ENCODE assay signal across 21 cellular contexts in the genomic region with DNA sequence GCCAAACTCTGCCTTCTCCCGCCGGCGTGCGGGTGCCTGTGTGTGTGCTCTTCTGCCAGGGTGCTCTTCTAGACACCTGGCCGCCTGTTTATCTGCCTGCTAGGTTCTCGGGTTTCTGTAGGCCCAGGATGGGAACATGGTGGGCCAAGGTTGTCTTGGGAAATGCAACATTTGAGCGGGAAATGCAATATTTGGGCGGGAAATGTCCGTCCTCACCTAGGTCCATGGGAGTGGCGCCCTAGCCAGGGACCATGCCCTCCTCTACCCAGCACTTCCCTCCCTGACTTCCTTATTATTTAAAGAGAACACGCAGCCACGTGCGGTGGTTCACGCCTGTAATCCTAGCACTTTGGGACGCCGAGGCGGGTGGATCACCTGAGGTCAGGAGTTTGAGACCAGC.
A peak's percentile ranks its signal among the peaks of the same experiment; 100 is the strongest.
DNase-seq lines count a peak whose midpoint lies in the region; ATAC-seq, FAIRE-seq and TF ChIP-seq lines count a peak whose summit lies in the region.
"Had no signal": no experiment of that assay in that cellular context is flagged by ENCODE, and none has a peak within 500 bp of the region (broad histone marks: within the 10 kb centered on the region; RNA-seq: fewer than 3 reads in every experiment).

No MANE protein-coding gene starts in this region.

- TF ChIP-seq POLR2A in K562 (conservative IDR thresholded peaks at IDR 0.05): no peak
- TF ChIP-seq POLR2A in tibial nerve (IDR thresholded peaks at IDR 0.05): no peak

- H3K27me3 Mint-ChIP-seq in neural progenitor cell (ENCODE audit: insufficient read depth, low read depth): no peaks in the 10 kb centered on the region
- no peaks in the 10 kb centered on the region for H3K27me3 Mint-ChIP-seq in naive thymus-derived CD8-positive, alpha-beta T cell
- H3K27me3 Mint-ChIP-seq: B cell; CD4-positive, alpha-beta T cell had no signal

- no peak overlapping the region for H3K4me3 Mint-ChIP-seq in neural progenitor cell
- H3K4me3 Mint-ChIP-seq in naive thymus-derived CD8-positive, alpha-beta T cell: no peak overlapping the region
- H3K4me3 Mint-ChIP-seq: B cell; CD4-positive, alpha-beta T cell; CD8-positive, alpha-beta T cell had no signal

- H3K27ac ChIP-seq in K562 (ENCODE audit: extremely low read depth, low read depth, low read length) (no peak overlapping the region), neural progenitor cell (no peak overlapping the region), aorta (ENCODE audit: low read depth in 1 of 2, low read length in 2 of 2) (no peak overlapping the region), tibial nerve (no peak overlapping the region)
- H3K27ac ChIP-seq: 22Rv1; A549; BLaER1 treated with 17β-estradiol and CSF1 and Interleukin-3, amounts not matched to agents 10 nM and 100 nM; C4-2B had no signal

- no TSS peak for BruUV-seq in K562 (replicated peaks; lab: Mats Ljungman, UMichigan)

- intact Hi-C loops in K562 (cut with micrococcal nuclease): no loop called here
- intact Hi-C loops in aorta (cut with DNase I): no loop called here

- H3K36me3 ChIP-seq in K562 (ENCODE audit: control insufficient read depth, insufficient read depth, low read length) (no peaks in the 10 kb centered on the region), neural progenitor cell (no peaks in the 10 kb centered on the region), aorta (ENCODE audit: control insufficient read depth in 1 of 2, insufficient read depth in 2 of 2, low read length in 1 of 2) (no peaks in the 10 kb centered on the region), tibial nerve (no peaks in the 10 kb centered on the region)
- H3K36me3 ChIP-seq: BLaER1 treated with 17β-estradiol and CSF1 and Interleukin-3, amounts not matched to agents 10 nM and 100 nM had no signal

- peak overlapping the region; percentile 63 for H3K27ac Mint-ChIP-seq in neural progenitor cell
- no peak overlapping the region for H3K27ac Mint-ChIP-seq in naive thymus-derived CD8-positive, alpha-beta T cell
- H3K27ac Mint-ChIP-seq: B cell; CD4-positive, alpha-beta T cell; CD8-positive, alpha-beta T cell had no signal

- CTCF ChIA-PET in K562 (lab: Yijun Ruan, JAX; ENCODE audit: low intra/inter-chr PET ratio): no interaction called here

- H3K79me2 ChIP-seq in K562 (ENCODE audit: control insufficient read depth, insufficient read depth, low read length) (no peaks in the 10 kb centered on the region), neural progenitor cell (ENCODE audit: low read depth) (no peaks in the 10 kb centered on the region)

- H3F3A ChIP-seq in neural progenitor cell (ENCODE audit: low read depth): no peaks in the 10 kb centered on the region

- H3K4me1 ChIP-seq in K562 (replicated peaks in 1 of 2; ENCODE audit: control insufficient read depth in 2 of 2, insufficient read depth in 2 of 2, low read length in 2 of 2) (no peaks in the 10 kb centered on the region), neural progenitor cell (no peaks in the 10 kb centered on the region), aorta (ENCODE audit: control insufficient read depth in 1 of 2, insufficient read depth in 2 of 2, low read length in 2 of 2) (peaks cover 0 to 1% of the 10 kb centered on the region in 2 donors), tibial nerve (peaks cover 0 to 18% (median 6%) of the 10 kb centered on the region in 4 donors)
- H3K4me1 ChIP-seq: Caco-2 had no signal

- FAIRE-seq in K562 (lab: Jason Lieb, UNC): no peak
- FAIRE-seq: A549, D721Med, G401.6, GM12891, GM19239 had no signal

- H3K9ac ChIP-seq in K562 (ENCODE audit: insufficient read depth in 1 of 2, low read depth in 2 of 2, low read length in 2 of 2): no peak overlapping the region
- H3K9ac ChIP-seq in neural progenitor cell: no peak overlapping the region
- H3K9ac ChIP-seq: BLaER1 treated with 17β-estradiol and CSF1 and Interleukin-3, amounts not matched to agents 10 nM and 100 nM had no signal

- H3K9me3 ChIP-seq in K562 (replicated peaks; ENCODE audit: control insufficient read depth, insufficient read depth, low read depth, low read length) (no peaks in the 10 kb centered on the region), neural progenitor cell (ENCODE audit: low read depth) (no peaks in the 10 kb centered on the region), aorta (ENCODE audit: control insufficient read depth, low read length) (no peaks in the 10 kb centered on the region), tibial nerve (no peaks in the 10 kb centered on the region)
- H3K9me3 ChIP-seq: A549, Caco-2 had no signal

- WGBS in K562 (ENCODE audit: insufficient coverage, low coverage, missing lambda C conversion rate): 7% methylated on average over 17 of the region's 17 CpGs
- WGBS in aorta, 2 donors: 97% methylated on average over 17 of the region's 17 CpGs
- 96 to 99% methylated on average over 17 of the region's 17 CpGs for WGBS in tibial nerve, 2 donors

- H4K20me1 ChIP-seq in K562 (replicated peaks; ENCODE audit: control insufficient read depth, insufficient read depth, low read length) (no peaks in the 10 kb centered on the region), neural progenitor cell (ENCODE audit: low read depth) (no peaks in the 10 kb centered on the region)
- H4K20me1 ChIP-seq: BLaER1 treated with 17β-estradiol and CSF1 and Interleukin-3, amounts not matched to agents 10 nM and 100 nM had no signal

- POLR2A ChIA-PET in K562 (lab: Yijun Ruan, JAX): no interaction called here
- POLR2A ChIA-PET in naive thymus-derived CD8-positive, alpha-beta T cell (lab: Charles Lee): no interaction called here

- TF ChIP-seq RAD21 in K562 (CRISPR knock-in tag; conservative IDR thresholded peaks at IDR 0.05 in 1 of 2, IDR thresholded peaks at IDR 0.05 in 1 of 2): no peak

- no peaks in the 10 kb centered on the region for H3K36me3 Mint-ChIP-seq in neural progenitor cell
- H3K36me3 Mint-ChIP-seq in naive thymus-derived CD8-positive, alpha-beta T cell: no peaks in the 10 kb centered on the region
- H3K36me3 Mint-ChIP-seq: CD8-positive, alpha-beta T cell had no signal

- H3K27me3 ChIP-seq in K562 (ENCODE audit: control insufficient read depth in 2 of 2, insufficient read depth in 2 of 2, low read length in 2 of 2): no peaks in the 10 kb centered on the region; a peak in 1 of 5 replicates
- H3K27me3 ChIP-seq in neural progenitor cell: no peaks in the 10 kb centered on the region
- no peaks in the 10 kb centered on the region for H3K27me3 ChIP-seq in aorta (ENCODE audit: control insufficient read depth in 1 of 2, insufficient read depth in 2 of 2, low read length in 1 of 2)
- no peaks in the 10 kb centered on the region for H3K27me3 ChIP-seq in tibial nerve
- H3K27me3 ChIP-seq: BLaER1 treated with 17β-estradiol and CSF1 and Interleukin-3, amounts not matched to agents 10 nM and 100 nM had no signal

- H3K4me2 ChIP-seq in K562 (ENCODE audit: insufficient read depth, low read length) (no peak overlapping the region; the same call in 1 of the 2 replicates), neural progenitor cell (no peak overlapping the region)
- H3K4me2 ChIP-seq: A549; BLaER1 treated with 17β-estradiol and CSF1 and Interleukin-3, amounts not matched to agents 10 nM and 100 nM had no signal

- TF ChIP-seq CTCF in K562 (IDR thresholded peaks at IDR 0.05 in 2 of 3, conservative IDR thresholded peaks at IDR 0.05 in 1 of 3; ENCODE audit: insufficient read depth in 2 of 3, low read depth in 1 of 3, low read length in 3 of 3) (no peak), neural progenitor cell (IDR thresholded peaks at IDR 0.05) (no peak), tibial nerve (IDR thresholded peaks at IDR 0.05) (no peak)

- in situ Hi-C loops in K562 (cut with MboI): no loop called here

- H3K9me3 Mint-ChIP-seq in neural progenitor cell: no peaks in the 10 kb centered on the region
- H3K9me3 Mint-ChIP-seq in naive thymus-derived CD8-positive, alpha-beta T cell: peaks cover 0 to 5% (median 0%) of the 10 kb centered on the region in 9 donors
- H3K9me3 Mint-ChIP-seq: CD4-positive, alpha-beta T cell; CD8-positive, alpha-beta T cell had no signal

- ATAC-seq in K562 (no peak), aorta (ENCODE audit: low FRiP score) (peak; percentile 33)
- ATAC-seq in naive thymus-derived CD8-positive, alpha-beta T cell: no peak
- ATAC-seq: A549; CD8-positive, alpha-beta T cell had no signal

- H2AFZ ChIP-seq in K562 (ENCODE audit: low read depth, low read length) (peak overlapping the region; percentile 50), neural progenitor cell (replicated peaks) (no peak overlapping the region)

- DNase-seq in K562 (ENCODE audit: extremely low read depth in 1 of 4, low spot score in 3 of 4) (no peak), neural progenitor cell (ENCODE audit: low spot score) (no peak), aorta (no peak), tibial nerve (ENCODE audit: low spot score in 2 of 2) (no peak)
- no peak for DNase-seq in naive thymus-derived CD8-positive, alpha-beta T cell
- DNase-seq: AML-193; Caco-2; Calu3; CD4-positive, alpha-beta T cell; CD8-positive, alpha-beta T cell; DMS79 treated with DMSO at 0.1 percent for 48 hours; GF-D8 had no signal

- TF ChIP-seq EP300 in K562 (IDR thresholded peaks at IDR 0.05; ENCODE audit: low read length): no peak
- no peak for TF ChIP-seq EP300 in tibial nerve (IDR thresholded peaks at IDR 0.05)

- no peaks in the 10 kb centered on the region for H3K4me1 Mint-ChIP-seq in neural progenitor cell
- no peaks in the 10 kb centered on the region for H3K4me1 Mint-ChIP-seq in naive thymus-derived CD8-positive, alpha-beta T cell
- H3K4me1 Mint-ChIP-seq: B cell had no signal

- H3K4me3 ChIP-seq in K562: no peak overlapping the region
- no peak overlapping the region for H3K4me3 ChIP-seq in neural progenitor cell
- H3K4me3 ChIP-seq in aorta (ENCODE audit: low read length in 2 of 2): no peak overlapping the region
- no peak overlapping the region for H3K4me3 ChIP-seq in tibial nerve
- H3K4me3 ChIP-seq: A549; BLaER1 treated with 17β-estradiol and CSF1 and Interleukin-3, amounts not matched to agents 10 nM and 100 nM had no signal

- H3K9me1 ChIP-seq in K562 (ENCODE audit: control insufficient read depth, insufficient read depth, low read length): no peaks in the 10 kb centered on the region

TF ChIP-seq in K562, 482 proteins besides CTCF, POLR2A, EP300 and RAD21 (continues in another document):
- TF ChIP-seq ILK (tag; IDR thresholded peaks at IDR 0.05; ENCODE audit: borderline replicate concordance, low read depth) (no peak), E2F6 (IDR thresholded peaks at IDR 0.05; ENCODE audit: borderline replicate concordance in 1 of 2, extremely low read depth in 1 of 2, insufficient read depth in 1 of 2, insufficient read length in 1 of 2, low read depth in 1 of 2, low read length in 1 of 2, poor library complexity in 1 of 2, severe bottlenecking in 1 of 2) (peak in 1 of 2 experiments; percentile 74), KLF16 (IDR thresholded peaks at IDR 0.05) (no peak)
